ENCODE assay signal across 1 cellular context in genomic region chrX:124736553-124737240, GRCh38.
TF ChIP-seq lines count a peak whose summit lies in the region.

No MANE protein-coding gene starts in this region.

TF ChIP-seq in GM23338, 12 proteins besides CTCF, POLR2A, EP300 and RAD21 (continued from another document):
- no peak for TF ChIP-seq POLR2AphosphoS5 (IDR thresholded peaks at IDR 0.05; ENCODE audit: low read depth)
- TF ChIP-seq ZNF114 (CRISPR knock-in tag; IDR thresholded peaks at IDR 0.05) = no peak
- TF ChIP-seq CREB1 (CRISPR knock-in tag; IDR thresholded peaks at IDR 0.05; ENCODE audit: low read depth) = no peak
- no peak for TF ChIP-seq ZNF462 (CRISPR knock-in tag; IDR thresholded peaks at IDR 0.05)
TF ChIP-seq in GM23338: peak in this region for 0.
